8 cellular contexts compared by ENCODE assay signal in the genomic region with DNA sequence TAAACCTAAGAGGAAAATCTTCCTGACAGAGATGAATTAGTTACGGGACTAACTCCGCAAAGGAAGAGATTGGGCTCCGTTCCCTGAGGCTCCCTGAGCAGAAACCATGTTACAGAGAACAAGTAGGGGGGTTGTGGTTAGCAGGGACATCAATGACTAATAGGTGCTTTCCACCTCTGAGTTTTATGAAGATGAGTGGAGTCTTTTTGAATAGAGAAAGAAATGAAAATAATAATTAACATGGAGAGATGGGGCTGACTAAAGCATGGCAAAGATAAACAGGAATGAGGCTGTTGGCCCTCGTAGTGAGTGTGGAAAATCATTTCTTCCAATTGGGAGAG. TPM values are rescaled to one million over a fixed set of nuclear protein-coding genes. Genes with fewer than 3 reads are reported as not detected.
A peak's percentile ranks its signal among the peaks of the same experiment; 100 is the strongest.
DNase-seq lines count a peak whose midpoint lies in the region; ATAC-seq and TF ChIP-seq lines count a peak whose summit lies in the region.

No MANE protein-coding gene starts in this region.

- no peak overlapping the region for H3K4me3 ChIP-seq in dorsolateral prefrontal cortex

- ATAC-seq in HG02884 (IDR thresholded peaks at IDR 0.05; ENCODE audit: unreplicated experiment) (peak; percentile 97), foreskin keratinocyte (peak; percentile 90)

- H3K27ac ChIP-seq in foreskin keratinocyte (peak overlapping the region; percentile 99), dorsolateral prefrontal cortex (no peak overlapping the region)

- no peak for TF ChIP-seq CTCF in foreskin keratinocyte (conservative IDR thresholded peaks at IDR 0.05)
- TF ChIP-seq CTCF in dorsolateral prefrontal cortex (IDR thresholded peaks at IDR 0.05 in 54 of 56, conservative IDR thresholded peaks at IDR 0.05 in 2 of 56; ENCODE audit: low read depth in 1 of 56, partially characterized antibody in 56 of 56): no peak

- H3K4me1 ChIP-seq in foreskin keratinocyte: peaks cover 24% of the 10 kb centered on the region

- no peaks in the 10 kb centered on the region for H3K27me3 ChIP-seq in foreskin keratinocyte
- H3K27me3 ChIP-seq in dorsolateral prefrontal cortex: no peaks in the 10 kb centered on the region

- intact Hi-C loops in dorsolateral prefrontal cortex (cut with DNase I): no loop called here

- DNase-seq in activated CD4-positive, alpha-beta T cell treated with anti-CD3 and anti-CD28 coated beads for 4 hours: peak; percentile 26 to 29
- DNase-seq in activated CD4-positive, alpha-beta T cell treated with anti-CD3 and anti-CD28 coated beads for 1 hour: no peak
- peak in 4 of 5 experiments; percentile 4 to 79 (median 8) for DNase-seq in T-helper 2 cell
- peak; percentile 86 to 93 for DNase-seq in foreskin keratinocyte
- no peak for DNase-seq in dorsolateral prefrontal cortex
- no peak for DNase-seq in medulla oblongata (ENCODE audit: extremely low spot score)
- DNase-seq in midbrain (lab: John Stamatoyannopoulos, UW): no peak

RNA-seq across cellular contexts. Expression of gene PICALM, which starts 47.5 kb away (rescaled TPM):
- total RNA-seq in foreskin keratinocyte (193 and 213 TPM in 2 replicates), dorsolateral prefrontal cortex (100 to 1,000 TPM; 218 to 547 (median 291) TPM)
- polyA plus RNA-seq in foreskin keratinocyte: 60.7 and 63.3 TPM in 2 replicates

Comparison
In these comparisons a context has a peak if more than half of its experiments do, and no peak if none do; other contexts are left out.
1. DNase-seq: peak in activated CD4-positive, alpha-beta T cell treated with anti-CD3 and anti-CD28 coated beads for 4 hours (2 of 2), T-helper 2 cell (4 of 5) and foreskin keratinocyte (2 of 2); none in activated CD4-positive, alpha-beta T cell treated with anti-CD3 and anti-CD28 coated beads for 1 hour (single experiment), dorsolateral prefrontal cortex (0 of 10), medulla oblongata (single experiment) and midbrain (single experiment).